Comparison of ENCODE assay signal across 10 cellular contexts in the genomic region with DNA sequence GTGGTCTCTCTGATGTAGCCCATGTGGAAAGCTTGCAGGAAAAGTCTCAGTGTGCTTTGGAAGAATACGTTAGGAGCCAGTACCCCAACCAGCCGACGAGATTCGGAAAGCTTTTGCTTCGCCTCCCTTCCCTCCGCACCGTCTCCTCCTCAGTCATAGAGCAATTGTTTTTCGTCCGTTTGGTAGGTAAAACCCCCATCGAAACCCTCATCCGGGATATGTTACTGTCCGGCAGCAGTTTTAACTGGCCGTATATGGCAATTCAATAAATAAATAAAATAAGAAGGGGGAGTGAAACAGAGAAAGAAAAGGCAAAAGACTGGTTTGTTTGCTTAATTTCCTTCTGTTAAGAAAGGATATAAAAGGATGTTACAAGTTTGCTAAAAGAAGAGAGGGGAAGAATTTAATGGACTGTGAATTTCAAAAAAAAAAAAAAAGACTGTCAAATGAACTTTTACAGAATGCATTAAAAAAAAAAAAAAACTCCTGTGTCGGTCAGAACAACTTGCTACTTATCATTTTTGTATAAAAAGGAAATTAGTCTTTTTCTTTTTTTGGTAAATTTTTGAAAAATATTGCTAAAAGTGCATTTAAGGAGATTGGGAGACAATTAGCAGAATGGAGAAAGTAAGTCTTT. TPM values are rescaled to one million over a fixed set of nuclear protein-coding genes. Genes with fewer than 3 reads are reported as not detected.
DNase-seq lines count a peak whose midpoint lies in the region; ATAC-seq and TF ChIP-seq lines count a peak whose summit lies in the region.
"Had no signal": no experiment of that assay in that cellular context is flagged by ENCODE, and none has a peak within 500 bp of the region (broad histone marks: within the 10 kb centered on the region; RNA-seq: fewer than 3 reads in every experiment).

No MANE protein-coding gene starts in this region.

- no peak for TF ChIP-seq CTCF in C4-2B (conservative IDR thresholded peaks at IDR 0.05)
- TF ChIP-seq CTCF in fibroblast of mammary gland (conservative IDR thresholded peaks at IDR 0.05; ENCODE audit: control insufficient read depth, insufficient read depth, low read depth, low read length) = no peak
- TF ChIP-seq CTCF in parathyroid adenoma (IDR thresholded peaks at IDR 0.05) = no peak

- H3K27ac ChIP-seq in C4-2B (peak overlapping the region; percentile 99), SJCRH30 (no peak overlapping the region), parathyroid adenoma (peak overlapping the region; percentile 96)

- H3K79me2 ChIP-seq in parathyroid adenoma = peaks cover 62% of the 10 kb centered on the region

- H3K4me2 ChIP-seq in parathyroid adenoma (ENCODE audit: low read length) = peak overlapping the region; percentile 80

- H3K36me3 ChIP-seq in SJCRH30 = peaks cover 76% of the 10 kb centered on the region
- no peaks in the 10 kb centered on the region for H3K36me3 ChIP-seq in parathyroid adenoma (ENCODE audit: control insufficient read depth, insufficient read depth, low read length)

- H3K4me1 ChIP-seq in SJCRH30 (peaks cover 19% of the 10 kb centered on the region), parathyroid adenoma (no peaks in the 10 kb centered on the region)

- no peak overlapping the region for H2AFZ ChIP-seq in parathyroid adenoma

- DNase-seq in SJCRH30 (peak in 1 of 2 experiments; percentile 30), fibroblast of mammary gland (ENCODE audit: low read depth) (peak; percentile 30), NCI-H1048 (lab: John Stamatoyannopoulos, UW) (no peak)
- DNase-seq: effector memory CD4-positive, alpha-beta T cell had no signal

- ATAC-seq in GM21529 (IDR thresholded peaks at IDR 0.05; ENCODE audit: unreplicated experiment) = no peak
- no peak for ATAC-seq in GM18520 (IDR thresholded peaks at IDR 0.05; ENCODE audit: unreplicated experiment)
- no peak for ATAC-seq in GM21528 (IDR thresholded peaks at IDR 0.05; ENCODE audit: low FRiP score, unreplicated experiment)

- no peaks in the 10 kb centered on the region for H3K27me3 ChIP-seq in SJCRH30
- no peaks in the 10 kb centered on the region for H3K27me3 ChIP-seq in parathyroid adenoma (ENCODE audit: control insufficient read depth, insufficient read depth, low read length)

- H3K9me3 ChIP-seq in SJCRH30 (replicated peaks) (no peaks in the 10 kb centered on the region), parathyroid adenoma (ENCODE audit: control insufficient read depth, low read length) (no peaks in the 10 kb centered on the region)

- peak overlapping the region; percentile 43 for H3K9ac ChIP-seq in parathyroid adenoma

- H3K4me3 ChIP-seq in SJCRH30 = peak overlapping the region; percentile 77
- H3K4me3 ChIP-seq in fibroblast of mammary gland (ENCODE audit: control insufficient read depth, low read depth, low read length) = peak overlapping the region; percentile 95
- H3K4me3 ChIP-seq in parathyroid adenoma (ENCODE audit: low read depth, low read length) = peak overlapping the region; percentile 85

RNA-seq across cellular contexts. Expression of gene NR2F2, which starts 7.0 kb away (rescaled TPM):
- total RNA-seq in SJCRH30 (2014; rRNA removed; shearing (Covaris generic)) = 24.5 and 24.9 TPM in 2 replicates
- total RNA-seq: activated CD8-positive, alpha-beta memory T cell treated with anti-CD3 and anti-CD28 coated beads for 36 hours had no signal
